In the genomic region with DNA sequence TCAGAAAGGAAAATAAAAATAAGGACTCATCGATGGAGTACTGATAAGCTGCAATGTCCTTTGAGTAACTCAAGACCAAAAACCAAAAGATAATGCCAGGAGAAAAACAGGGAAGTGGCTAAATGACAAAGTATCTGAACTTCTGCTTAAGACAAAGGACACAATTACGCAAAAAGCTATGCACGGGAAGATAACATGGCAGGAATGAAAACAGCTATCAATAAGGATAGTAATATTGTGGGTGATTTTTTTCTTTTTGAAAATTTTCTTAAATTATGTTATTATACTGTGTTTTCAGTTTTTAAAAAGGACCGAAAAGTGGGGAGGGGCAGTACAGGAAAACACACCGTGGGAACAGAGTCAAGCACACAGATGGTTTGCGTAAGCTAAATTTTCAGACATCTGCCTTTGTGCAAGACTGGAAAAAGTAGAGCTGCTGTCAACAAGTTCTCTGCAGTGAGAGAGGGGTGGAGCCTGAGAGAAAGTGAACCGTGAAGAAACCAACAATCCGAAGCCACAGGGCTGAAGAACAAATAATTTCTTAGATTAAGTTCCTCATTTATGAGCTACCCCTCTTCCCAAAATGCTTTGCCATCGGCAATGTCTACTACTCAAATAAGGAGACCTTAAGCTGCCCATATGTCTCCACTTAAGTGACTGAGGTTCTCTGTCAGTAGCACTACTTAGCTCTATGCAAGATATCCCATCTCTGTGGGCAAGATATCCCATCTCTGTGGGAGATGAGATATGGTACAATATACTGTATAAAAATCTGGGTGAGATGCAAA, we compare ENCODE assay signal across 8 cellular contexts.
DNase-seq lines count a peak whose midpoint lies in the region; ATAC-seq and TF ChIP-seq lines count a peak whose summit lies in the region.

No MANE protein-coding gene starts in this region.

- CTCF ChIA-PET in IMR-90 (lab: Yijun Ruan, JAX), result interaction anchor here (0.5 to 1.5 kb wide), 4 partner anchors 11 to 106 kb away, joined by 3 to 6 read pairs (median 4); no protein-coding TSS in a partner anchor
- CTCF ChIA-PET in activated CD4-positive, alpha-beta T cell treated with anti-CD3 and anti-CD28 coated beads, Interleukin-2, amount 10 ng/mL, durations not matched to agents 7 days and 5 days (lab: Charles Lee), result interaction anchor here (0.5 to 2.0 kb wide), 8 partner anchors 8 to 105 kb away, joined by 3 to 7 read pairs (median 4); no protein-coding TSS in a partner anchor

- TF ChIP-seq RAD21 in IMR-90 (IDR thresholded peaks at IDR 0.05; ENCODE audit: low read length), result no peak

- in situ Hi-C loops in IMR-90 (cut with MboI; ENCODE audit: low sequenced_read_pairs), result no loop called here
- in situ Hi-C loops in G401 (cut with HindIII; ENCODE audit: low sequenced_read_pairs), result no loop called here

- H3K9me1 ChIP-seq in IMR-90 (ENCODE audit: insufficient read depth, low read length), result no peaks in the 10 kb centered on the region

- H3K4me3 Mint-ChIP-seq in activated CD4-positive, alpha-beta T cell treated with anti-CD3 and anti-CD28 coated beads, Interleukin-2, amount 10 ng/mL, durations not matched to agents 7 days and 5 days, result peak overlapping the region; percentile 10

- peak overlapping the region; percentile 69; the same call in 1 of the 2 replicates for H3K4ac ChIP-seq in IMR-90 (ENCODE audit: low read depth, low read length)

- peak overlapping the region; percentile 63; the same call in 1 of the 2 replicates for H2BK20ac ChIP-seq in IMR-90 (ENCODE audit: low read depth, low read length)

- DNase-seq in GF-D8 (lab: John Stamatoyannopoulos, UW) (peak; percentile 89), IMR-90 (peak; percentile 73), fibroblast of pulmonary artery (ENCODE audit: low read depth) (peak; percentile 99), putamen (ENCODE audit: low spot score) (peak; percentile 36), G401 (ENCODE audit: low spot score) (no peak), H7 (no peak)
- peak; percentile 47 for DNase-seq in activated CD4-positive, alpha-beta T cell treated with anti-CD3 and anti-CD28 coated beads, Interleukin-2, amount 10 ng/mL, durations not matched to agents 7 days and 5 days

- peak overlapping the region; percentile 64 for H2BK5ac ChIP-seq in IMR-90 (ENCODE audit: low read depth, low read length, poor library complexity, severe bottlenecking)

- H4K8ac ChIP-seq in IMR-90 (ENCODE audit: low read depth in 2 of 2, low read length in 2 of 2), result peak overlapping the region in 1 of 2 experiments; percentile 67; a peak in 1 of 4 replicates

- H3K9ac ChIP-seq in IMR-90 (ENCODE audit: low read depth, low read length), result no peak overlapping the region

- H3K23ac ChIP-seq in IMR-90 (ENCODE audit: low read depth, low read length), result peak overlapping the region; percentile 50; the same call in 1 of the 2 replicates

- no TSS peak for BruUV-seq in IMR-90 (replicated peaks; lab: Mats Ljungman, UMichigan)

- WGBS in IMR-90 (ENCODE audit: extremely low coverage in 2 of 2, insufficient read length in 1 of 2), 2 experiments, result 40% methylated on average over 1 of the region's 9 CpGs; no CpG with 5 or more reads in 1 of the 2 experiments

- H3K36me3 Mint-ChIP-seq in activated CD4-positive, alpha-beta T cell treated with anti-CD3 and anti-CD28 coated beads, Interleukin-2, amount 10 ng/mL, durations not matched to agents 7 days and 5 days (ENCODE audit: low read depth), result peaks cover 39% of the 10 kb centered on the region

- H4K5ac ChIP-seq in IMR-90 (ENCODE audit: low read depth, low read length), result peak overlapping the region; percentile 64

- peak overlapping the region; percentile 80 for H3K14ac ChIP-seq in IMR-90 (replicated peaks; ENCODE audit: low read depth, low read length)

- no peak for TF ChIP-seq POLR2A in IMR-90 (IDR thresholded peaks at IDR 0.05; ENCODE audit: low read depth, low read length)

- ATAC-seq in GM21360 (IDR thresholded peaks at IDR 0.05; ENCODE audit: unreplicated experiment) (peak; percentile 50), IMR-90 (ENCODE audit: low read depth) (peak; percentile 81)

- no peak overlapping the region for H2AFZ ChIP-seq in IMR-90 (replicated peaks; ENCODE audit: low read length, poor library complexity)

- POLR2A ChIA-PET in IMR-90 (lab: Charles Lee; ENCODE audit: unreplicated experiment), result interaction anchor here (0.6 kb wide), 2 partner anchors 56 to 92 kb away, joined by 3 to 4 read pairs; no protein-coding TSS in a partner anchor
- POLR2A ChIA-PET in activated CD4-positive, alpha-beta T cell treated with anti-CD3 and anti-CD28 coated beads, Interleukin-2, amount 10 ng/mL, durations not matched to agents 7 days and 5 days (lab: Charles Lee), result interaction anchor here (0.6 to 0.7 kb wide), 3 partner anchors 25 to 1670 kb away, joined by 3 to 4 read pairs (median 3); no protein-coding TSS in a partner anchor

- 0 out of 2 replicates have a peak overlapping the region, but pooled peaks have one; percentile 15 for H2AK5ac ChIP-seq in IMR-90 (ENCODE audit: low read depth, low read length)

- intact Hi-C loops in IMR-90 (cut with micrococcal nuclease), result no loop called here

- no peaks in the 10 kb centered on the region for H3K27me3 ChIP-seq in IMR-90 (ENCODE audit: control insufficient read depth, insufficient read depth, low read length)
- H3K27me3 ChIP-seq in H7 (ENCODE audit: control insufficient read depth, insufficient read depth, low read length), result no peaks in the 10 kb centered on the region

- peak overlapping the region; percentile 62 for H3K27ac Mint-ChIP-seq in activated CD4-positive, alpha-beta T cell treated with anti-CD3 and anti-CD28 coated beads, Interleukin-2, amount 10 ng/mL, durations not matched to agents 7 days and 5 days

- H3K36me3 ChIP-seq in IMR-90 (ENCODE audit: control insufficient read depth, insufficient read depth, low read length) (no peaks in the 10 kb centered on the region), H7 (replicated peaks; ENCODE audit: control insufficient read depth, insufficient read depth, low read length) (no peaks in the 10 kb centered on the region)

- no peaks in the 10 kb centered on the region for H3K27me3 Mint-ChIP-seq in activated CD4-positive, alpha-beta T cell treated with anti-CD3 and anti-CD28 coated beads, Interleukin-2, amount 10 ng/mL, durations not matched to agents 7 days and 5 days

- peaks cover 60% of the 10 kb centered on the region for H3K4me1 Mint-ChIP-seq in activated CD4-positive, alpha-beta T cell treated with anti-CD3 and anti-CD28 coated beads, Interleukin-2, amount 10 ng/mL, durations not matched to agents 7 days and 5 days

- peaks cover 0 to 20% of the 10 kb centered on the region in 2 experiments; a peak in 2 of 4 replicates for H3K79me1 ChIP-seq in IMR-90 (ENCODE audit: low read depth in 1 of 2, low read length in 2 of 2)

- H3K56ac ChIP-seq in IMR-90 (ENCODE audit: extremely low read depth, insufficient read depth, low read length), result no peak overlapping the region

- TF ChIP-seq CTCF in IMR-90 (conservative IDR thresholded peaks at IDR 0.05; ENCODE audit: low read depth, low read length), result no peak
- no peak for TF ChIP-seq CTCF in fibroblast of pulmonary artery (IDR thresholded peaks at IDR 0.05; ENCODE audit: low read length, missing control alignments)

- H2BK15ac ChIP-seq in IMR-90 (ENCODE audit: low read depth, low read length), result no peak overlapping the region

- peaks cover 3% of the 10 kb centered on the region for H3K4me1 ChIP-seq in IMR-90 (ENCODE audit: control insufficient read depth, insufficient read depth, low read length)

- no peak overlapping the region for H4K91ac ChIP-seq in IMR-90 (ENCODE audit: insufficient read depth, low read depth, low read length)

- H2AK9ac ChIP-seq in IMR-90 (replicated peaks; ENCODE audit: low read depth, low read length, poor library complexity), result no peak overlapping the region

- peak overlapping the region; percentile 58 for H3K4me2 ChIP-seq in IMR-90 (ENCODE audit: low read depth, low read length)

- peak overlapping the region; percentile 2; the same call in 1 of the 2 replicates for H3K27ac ChIP-seq in IMR-90 (ENCODE audit: insufficient read depth, low read length)

- dilution Hi-C loops in IMR-90 (cut with HindIII; ENCODE audit: low sequenced_read_pairs, unreplicated experiment), result no loop called here

- H3K9me3 Mint-ChIP-seq in activated CD4-positive, alpha-beta T cell treated with anti-CD3 and anti-CD28 coated beads, Interleukin-2, amount 10 ng/mL, durations not matched to agents 7 days and 5 days, result no peaks in the 10 kb centered on the region

- H4K20me1 ChIP-seq in IMR-90 (ENCODE audit: insufficient read depth, low read length), result no peaks in the 10 kb centered on the region

- peak overlapping the region; percentile 81 for H3K18ac ChIP-seq in IMR-90 (ENCODE audit: low read depth, low read length)

- H3K9me3 ChIP-seq in IMR-90 (ENCODE audit: control insufficient read depth, insufficient read depth, low read length), result no peaks in the 10 kb centered on the region

- no peak overlapping the region for H3K4me3 ChIP-seq in IMR-90 (ENCODE audit: insufficient read depth, low read depth, low read length)
- H3K4me3 ChIP-seq in fibroblast of pulmonary artery (replicated peaks; ENCODE audit: low read depth, low read length), result peak overlapping the region; percentile 33
- H3K4me3 ChIP-seq in H7 (ENCODE audit: insufficient read depth, low read depth, low read length), result no peak overlapping the region

- H2BK120ac ChIP-seq in IMR-90 (ENCODE audit: low read depth, low read length), result peak overlapping the region; percentile 76; the same call in 1 of the 2 replicates

TF ChIP-seq in IMR-90, 13 proteins besides CTCF, POLR2A, EP300 and RAD21 (continues in another document):
- no peak for TF ChIP-seq SMC3 (IDR thresholded peaks at IDR 0.05; ENCODE audit: low read depth, low read length)
- TF ChIP-seq NFE2L2 (IDR thresholded peaks at IDR 0.05; ENCODE audit: low read depth, low read length), result no peak
- no peak for TF ChIP-seq MAFK (IDR thresholded peaks at IDR 0.05; ENCODE audit: low read depth, low read length)
- no peak for TF ChIP-seq MXI1 (IDR thresholded peaks at IDR 0.05; ENCODE audit: borderline replicate concordance, low read depth, low read length)
- no peak for TF ChIP-seq FOS (IDR thresholded peaks at IDR 0.05; ENCODE audit: low read depth, low read length)
- TF ChIP-seq RFX5 (IDR thresholded peaks at IDR 0.05; ENCODE audit: low read depth, low read length), result no peak
- TF ChIP-seq, protein P1, sequence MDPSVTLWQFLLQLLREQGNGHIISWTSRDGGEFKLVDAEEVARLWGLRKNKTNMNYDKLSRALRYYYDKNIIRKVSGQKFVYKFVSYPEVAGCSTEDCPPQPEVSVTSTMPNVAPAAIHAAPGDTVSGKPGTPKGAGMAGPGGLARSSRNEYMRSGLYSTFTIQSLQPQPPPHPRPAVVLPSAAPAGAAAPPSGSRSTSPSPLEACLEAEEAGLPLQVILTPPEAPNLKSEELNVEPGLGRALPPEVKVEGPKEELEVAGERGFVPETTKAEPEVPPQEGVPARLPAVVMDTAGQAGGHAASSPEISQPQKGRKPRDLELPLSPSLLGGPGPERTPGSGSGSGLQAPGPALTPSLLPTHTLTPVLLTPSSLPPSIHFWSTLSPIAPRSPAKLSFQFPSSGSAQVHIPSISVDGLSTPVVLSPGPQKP (IDR thresholded peaks at IDR 0.05; ENCODE audit: borderline replicate concordance, low read depth, low read length), result no peak
- TF ChIP-seq BHLHE40 (IDR thresholded peaks at IDR 0.05; ENCODE audit: low read depth, low read length), result no peak
- TF ChIP-seq RCOR1 (IDR thresholded peaks at IDR 0.05; ENCODE audit: insufficient replicate concordance, low read length), result no peak

Comparison
In these comparisons a context has a peak if more than half of its experiments do, and no peak if none do; other contexts are left out.
1. DNase-seq: peak in GF-D8 (single experiment), IMR-90 (single experiment), activated CD4-positive, alpha-beta T cell treated with anti-CD3 and anti-CD28 coated beads, Interleukin-2, amount 10 ng/mL, durations not matched to agents 7 days and 5 days (single experiment), fibroblast of pulmonary artery (single experiment) and putamen (single experiment); none in G401 (single experiment) and H7 (single experiment).